ENCODE assay signal across 9 cellular contexts in genomic region chr22:50027639-50028537, GRCh38. TPM values are rescaled to one million over a fixed set of nuclear protein-coding genes. Genes with fewer than 3 reads are reported as not detected.
DNase-seq lines count a peak whose midpoint lies in the region; ATAC-seq and TF ChIP-seq lines count a peak whose summit lies in the region.
"Had no signal": no experiment of that assay in that cellular context is flagged by ENCODE, and none has a peak within 500 bp of the region (broad histone marks: within the 10 kb centered on the region; RNA-seq: fewer than 3 reads in every experiment).

No MANE protein-coding gene starts in this region.

- H3K36me3 Mint-ChIP-seq in HFFc6 (ENCODE audit: low read depth) (no peaks in the 10 kb centered on the region), endothelial cell (ENCODE audit: low read depth, unreplicated experiment) (no peaks in the 10 kb centered on the region)
- H3K36me3 Mint-ChIP-seq in effector memory CD8-positive, alpha-beta T cell (ENCODE audit: insufficient read depth) = peaks cover 7% of the 10 kb centered on the region

- H3K27me3 Mint-ChIP-seq in HFFc6 (ENCODE audit: insufficient read depth) = peaks cover 7% of the 10 kb centered on the region
- peaks cover 0 to 51% of the 10 kb centered on the region in 2 donors for H3K27me3 Mint-ChIP-seq in effector memory CD8-positive, alpha-beta T cell
- H3K27me3 Mint-ChIP-seq in endothelial cell (ENCODE audit: unreplicated experiment) = peaks cover 5% of the 10 kb centered on the region

- H3K4me1 Mint-ChIP-seq in HFFc6 (ENCODE audit: low read depth) (no peaks in the 10 kb centered on the region), endothelial cell (ENCODE audit: unreplicated experiment) (no peaks in the 10 kb centered on the region)
- peaks cover 4 to 6% of the 10 kb centered on the region in 2 donors for H3K4me1 Mint-ChIP-seq in effector memory CD8-positive, alpha-beta T cell (ENCODE audit: low read depth in 2 of 2)

- TF ChIP-seq CTCF in HFFc6 (IDR thresholded peaks at IDR 0.05) (no peak), endothelial cell (IDR thresholded peaks at IDR 0.05; ENCODE audit: unreplicated experiment) (no peak)

- H3K27ac Mint-ChIP-seq in HFFc6 (no peak overlapping the region), endothelial cell (ENCODE audit: unreplicated experiment) (no peak overlapping the region)
- H3K27ac Mint-ChIP-seq in effector memory CD8-positive, alpha-beta T cell = no peak overlapping the region

- ATAC-seq in SK-N-SH treated with all-trans-retinoic acid at 6 μM for 48 hours (peak; percentile 7; the same call in 1 of the 3 replicates), HG02852 (IDR thresholded peaks at IDR 0.05; ENCODE audit: unreplicated experiment) (no peak)
- peak; percentile 75 for ATAC-seq in effector memory CD8-positive, alpha-beta T cell (replicated peaks)

- no peaks in the 10 kb centered on the region for H3K9me3 Mint-ChIP-seq in HFFc6
- H3K9me3 Mint-ChIP-seq in effector memory CD8-positive, alpha-beta T cell = no peaks in the 10 kb centered on the region
- no peaks in the 10 kb centered on the region for H3K9me3 Mint-ChIP-seq in endothelial cell (ENCODE audit: unreplicated experiment)

- DNase-seq in HFFc6 (peak; percentile 11), SHP77 treated with DMSO at 0.1 percent for 48 hours (lab: John Stamatoyannopoulos, UW) (no peak), endothelial cell (ENCODE audit: low spot score) (no peak)
- peak in 1 of 3 experiments; percentile 47 for DNase-seq in effector memory CD8-positive, alpha-beta T cell
- DNase-seq in stimulated activated CD4-positive, alpha-beta T cell treated with anti-CD3 and anti-CD28 coated beads, TNF-alpha, amount 100 ng/mL, for 4 hours (ENCODE audit: low read depth in 3 of 3) = peak in 2 of 3 experiments; percentile 42 to 44
- no peak for DNase-seq in effector CD8-positive, alpha-beta T cell (lab: John Stamatoyannopoulos, UW)

- H3K4me3 Mint-ChIP-seq in HFFc6 (no peak overlapping the region), endothelial cell (ENCODE audit: unreplicated experiment) (no peak overlapping the region)
- H3K4me3 Mint-ChIP-seq in effector memory CD8-positive, alpha-beta T cell = no peak overlapping the region

TF ChIP-seq in SK-N-SH treated with all-trans-retinoic acid at 6 μM for 48 hours, 23 proteins besides CTCF, POLR2A, EP300 and RAD21:
- TF ChIP-seq GLIS3 (CRISPR knock-in tag; IDR thresholded peaks at IDR 0.05) (no peak), TSHZ2 (CRISPR knock-in tag; IDR thresholded peaks at IDR 0.05) (no peak), ISL1 (CRISPR knock-in tag; IDR thresholded peaks at IDR 0.05) (no peak), TCF4 (CRISPR knock-in tag; IDR thresholded peaks at IDR 0.05; ENCODE audit: borderline replicate concordance) (no peak), ZNF70 (CRISPR knock-in tag; IDR thresholded peaks at IDR 0.05) (no peak), TOX (CRISPR knock-in tag; IDR thresholded peaks at IDR 0.05; ENCODE audit: borderline replicate concordance) (no peak), ZFP3 (CRISPR knock-in tag; IDR thresholded peaks at IDR 0.05) (no peak), SNAI2 (CRISPR knock-in tag; IDR thresholded peaks at IDR 0.05) (no peak), PPARA (CRISPR knock-in tag; IDR thresholded peaks at IDR 0.05; ENCODE audit: borderline replicate concordance) (no peak), POU6F1 (CRISPR knock-in tag; IDR thresholded peaks at IDR 0.05; ENCODE audit: borderline replicate concordance, low read depth) (no peak)

RNA-seq across cellular contexts. Expression of gene IL17REL, which starts 15.3 kb away (rescaled TPM):
- total RNA-seq in HFFc6 (2021; fragmentation: NEBNext Ultra II Directional; extraction: Animal tissue kit (Norgen Biotek cat#: 25700)) = not detected
- total RNA-seq in endothelial cell (ENCODE audit: unreplicated experiment) = 0.15 TPM

RNA-seq across cellular contexts. Expression of gene TTLL8, which starts 30.2 kb away (rescaled TPM):
- not detected for total RNA-seq in HFFc6 (2021; fragmentation: NEBNext Ultra II Directional; extraction: Animal tissue kit (Norgen Biotek cat#: 25700))
- total RNA-seq in endothelial cell (ENCODE audit: unreplicated experiment) = not detected
- total RNA-seq: cardiac muscle cell had no signal

RNA-seq across cellular contexts. Expression of gene MLC1, which starts 57.3 kb away (rescaled TPM):
- not detected for total RNA-seq in HFFc6 (2021; fragmentation: NEBNext Ultra II Directional; extraction: Animal tissue kit (Norgen Biotek cat#: 25700))
- total RNA-seq in endothelial cell (ENCODE audit: unreplicated experiment) = 1.2 TPM

Comparison
In these comparisons a context has a peak if more than half of its experiments do, and no peak if none do; other contexts are left out.
1. DNase-seq: peak in HFFc6 (single experiment) and stimulated activated CD4-positive, alpha-beta T cell treated with anti-CD3 and anti-CD28 coated beads, TNF-alpha, amount 100 ng/mL, for 4 hours (2 of 3); none in SHP77 treated with DMSO at 0.1 percent for 48 hours (single experiment), endothelial cell (single experiment) and effector CD8-positive, alpha-beta T cell (single experiment).